10 cellular contexts compared by ENCODE assay signal in the genomic region with DNA sequence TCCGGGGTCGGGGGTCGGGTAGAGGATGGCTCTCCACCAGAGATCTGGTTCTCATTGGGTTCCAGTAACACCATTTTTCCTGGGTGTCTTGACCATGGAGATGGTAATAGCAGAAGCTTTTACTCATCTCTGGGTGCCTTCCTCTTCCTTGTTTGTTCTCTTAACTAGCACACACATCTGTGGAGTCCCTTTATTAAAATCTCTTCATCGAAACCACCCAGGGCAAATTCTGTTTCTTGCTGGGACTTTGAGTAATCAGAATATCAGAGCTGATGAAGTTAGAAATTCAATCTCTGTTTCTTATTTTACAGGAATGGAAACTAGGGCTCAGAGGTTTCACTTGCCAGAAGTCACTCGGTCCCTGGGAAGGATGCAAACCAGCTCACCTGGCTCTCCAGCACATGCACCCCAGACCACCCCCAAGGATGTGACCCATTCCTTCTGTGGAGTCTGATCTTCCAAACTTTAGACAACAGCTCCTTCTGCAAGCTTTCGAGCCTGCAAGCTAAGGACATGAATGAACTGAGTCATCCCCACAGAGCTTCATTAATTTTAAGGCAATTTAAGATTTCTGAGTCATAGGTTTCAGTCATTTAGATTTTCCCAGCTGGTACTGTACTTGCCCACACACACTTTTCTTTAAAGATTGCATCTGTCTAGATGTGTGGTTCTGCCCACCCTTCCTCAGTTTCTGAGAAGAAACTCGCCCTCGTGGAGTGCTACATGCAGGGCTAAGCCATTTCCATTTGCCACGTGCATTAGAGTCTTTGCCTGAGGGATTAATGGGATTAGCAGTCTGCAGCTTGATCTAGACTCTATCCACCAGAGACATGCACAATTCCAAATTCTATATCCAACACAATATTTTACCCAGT. TPM values are rescaled to one million over a fixed set of nuclear protein-coding genes. Genes with fewer than 3 reads are reported as not detected.
A peak's percentile ranks its signal among the peaks of the same experiment; 100 is the strongest.
DNase-seq lines count a peak whose midpoint lies in the region; ATAC-seq and TF ChIP-seq lines count a peak whose summit lies in the region.
"Had no signal": no experiment of that assay in that cellular context is flagged by ENCODE, and none has a peak within 500 bp of the region (broad histone marks: within the 10 kb centered on the region; RNA-seq: fewer than 3 reads in every experiment).

No MANE protein-coding gene starts in this region.

- no peak overlapping the region for H2BK5ac ChIP-seq in neuronal stem cell (ENCODE audit: low read length)

- no peaks in the 10 kb centered on the region for H3K27me3 Mint-ChIP-seq in activated CD4-positive, alpha-beta T cell treated with anti-CD3 and anti-CD28 coated beads for 36 hours

- H3K9me3 ChIP-seq in PC-3 (ENCODE audit: low read length), result no peaks in the 10 kb centered on the region
- H3K9me3 ChIP-seq in breast epithelium, result peaks cover 0 to 4% of the 10 kb centered on the region in 2 donors
- peaks cover 0 to 12% of the 10 kb centered on the region in 2 donors for H3K9me3 ChIP-seq in neuronal stem cell (replicated peaks in 1 of 2; ENCODE audit: control insufficient read depth in 2 of 2, insufficient read depth in 1 of 2, low read depth in 1 of 2, low read length in 2 of 2)
- H3K9me3 ChIP-seq: A549 had no signal

- H3K9me3 Mint-ChIP-seq in activated CD4-positive, alpha-beta T cell treated with anti-CD3 and anti-CD28 coated beads for 36 hours (ENCODE audit: low read depth), result peaks cover 7% of the 10 kb centered on the region

- no peak overlapping the region for H4K91ac ChIP-seq in neuronal stem cell (ENCODE audit: low read depth, low read length, poor library complexity)

- H3K14ac ChIP-seq in neuronal stem cell (ENCODE audit: low read length), result no peak overlapping the region

- no peaks in the 10 kb centered on the region for H4K20me1 ChIP-seq in PC-3 (ENCODE audit: low read length)

- WGBS in neuronal stem cell (ENCODE audit: extremely low coverage in 2 of 2, insufficient read length in 2 of 2, insufficient replicate concordance in 1 of 2), 2 donors, result no CpG with 5 or more reads among the region's 9 CpGs

- TF ChIP-seq CTCF in PC-3 (conservative IDR thresholded peaks at IDR 0.05; ENCODE audit: low read depth, low read length) (no peak), breast epithelium (IDR thresholded peaks at IDR 0.05) (no peak)

- H2BK12ac ChIP-seq in neuronal stem cell (ENCODE audit: low read length), result no peak overlapping the region

- no peak overlapping the region for H3K27ac Mint-ChIP-seq in activated CD4-positive, alpha-beta T cell treated with anti-CD3 and anti-CD28 coated beads for 36 hours

- H3K9me2 ChIP-seq in PC-3 (replicated peaks; ENCODE audit: low read length), result no peaks in the 10 kb centered on the region

- no peak for TF ChIP-seq POLR2A in breast epithelium (IDR thresholded peaks at IDR 0.05)

- no peak overlapping the region for H2BK15ac ChIP-seq in neuronal stem cell (ENCODE audit: low read length)

- H2AFZ ChIP-seq in PC-3 (ENCODE audit: low read length), result peak overlapping the region; percentile 19; the same call in 1 of the 2 replicates
- peak overlapping the region; percentile 13 for H2AFZ ChIP-seq in neuronal stem cell (ENCODE audit: low read length)

- H2AK5ac ChIP-seq in neuronal stem cell (ENCODE audit: low read depth, low read length), result no peak overlapping the region

- H3K9ac ChIP-seq in PC-3 (ENCODE audit: low read length), result peak overlapping the region; percentile 88
- no peak overlapping the region for H3K9ac ChIP-seq in neuronal stem cell (ENCODE audit: low read depth, low read length, poor library complexity)

- ATAC-seq in activated CD4-positive, alpha-beta T cell treated with anti-CD3 and anti-CD28 coated beads for 36 hours, result peak; percentile 86
- peak; percentile 35 for ATAC-seq in PC-3
- no peak for ATAC-seq in HG02759 (IDR thresholded peaks at IDR 0.05; ENCODE audit: unreplicated experiment)

- no TSS peak for BruUV-seq in PC-3 (replicated peaks; lab: Mats Ljungman, UMichigan)

- no peak overlapping the region for H4K8ac ChIP-seq in neuronal stem cell (ENCODE audit: low read depth, low read length)

- H3K79me2 ChIP-seq in PC-3 (ENCODE audit: low read length), result no peaks in the 10 kb centered on the region

- H3K18ac ChIP-seq in neuronal stem cell (ENCODE audit: low read length), result no peak overlapping the region

- no peak overlapping the region for H2BK120ac ChIP-seq in neuronal stem cell (ENCODE audit: low read depth, low read length)

- POLR2A ChIA-PET in activated CD4-positive, alpha-beta T cell treated with anti-CD3 and anti-CD28 coated beads for 36 hours (lab: Charles Lee), result no interaction called here
- POLR2A ChIA-PET in PC-3 (lab: Charles Lee; ENCODE audit: unreplicated experiment), result interaction anchor here (0.6 to 1.6 kb wide), 2 partner anchors 15 to 875 kb away, joined by 4 to 15 read pairs; a partner anchor contains a TSS

- H3K4me3 ChIP-seq in PC-3 (ENCODE audit: low read length), result peak overlapping the region; percentile 28
- H3K4me3 ChIP-seq in breast epithelium, result no peak overlapping the region
- H3K4me3 ChIP-seq in neuronal stem cell (ENCODE audit: low read length in 2 of 2), result no peak overlapping the region
- H3K4me3 ChIP-seq: A549 had no signal

- H3K27ac ChIP-seq in PC-3 (ENCODE audit: low read length) (peak overlapping the region; percentile 99), breast epithelium (peak overlapping the region; percentile 85 to 87), neuronal stem cell (replicated peaks; ENCODE audit: low read length) (no peak overlapping the region)
- H3K27ac ChIP-seq: A549 had no signal

- DNase-seq in activated CD4-positive, alpha-beta T cell treated with anti-CD3 and anti-CD28 coated beads for 36 hours, result peak; percentile 16
- no peak for DNase-seq in activated CD4-positive, alpha-beta T cell treated with anti-CD3 and anti-CD28 coated beads for 1 hour
- DNase-seq in PC-3, result peak; percentile 73
- DNase-seq in breast epithelium (ENCODE audit: low spot score in 2 of 2), result no peak
- DNase-seq in neuronal stem cell (ENCODE audit: low spot score), result no peak
- no peak for DNase-seq in SHP77 treated with DMSO at 0.1 percent for 48 hours (lab: John Stamatoyannopoulos, UW)
- DNase-seq in cortex of kidney (lab: John Stamatoyannopoulos, UW), result no peak
- DNase-seq: GF-D8 had no signal

- no peaks in the 10 kb centered on the region for H3K27me3 ChIP-seq in PC-3 (ENCODE audit: low read length)
- no peaks in the 10 kb centered on the region for H3K27me3 ChIP-seq in breast epithelium
- no peaks in the 10 kb centered on the region for H3K27me3 ChIP-seq in neuronal stem cell (ENCODE audit: control insufficient read depth in 3 of 3, insufficient read depth in 3 of 3, low read depth in 1 of 3, low read length in 3 of 3)

- H3K79me1 ChIP-seq in neuronal stem cell (ENCODE audit: low read depth, low read length), result no peaks in the 10 kb centered on the region

- H3K36me3 ChIP-seq in PC-3 (ENCODE audit: low read depth, low read length) (no peaks in the 10 kb centered on the region), breast epithelium (no peaks in the 10 kb centered on the region), neuronal stem cell (replicated peaks in 1 of 2; ENCODE audit: control insufficient read depth in 2 of 2, insufficient read depth in 2 of 2, low read length in 2 of 2) (no peaks in the 10 kb centered on the region)

- H3K4me1 ChIP-seq in PC-3 (ENCODE audit: insufficient read depth, low read length), result peaks cover 61% of the 10 kb centered on the region
- H3K4me1 ChIP-seq in breast epithelium, result peaks cover 0 to 19% of the 10 kb centered on the region in 2 donors
- H3K4me1 ChIP-seq in neuronal stem cell (ENCODE audit: control insufficient read depth in 2 of 2, insufficient read depth in 1 of 2, low read depth in 1 of 2, low read length in 2 of 2), result peaks cover 4 to 18% of the 10 kb centered on the region in 2 donors
- H3K4me1 ChIP-seq: A549 had no signal

- CTCF ChIA-PET in activated CD4-positive, alpha-beta T cell treated with anti-CD3 and anti-CD28 coated beads for 36 hours (lab: Charles Lee), result interaction anchor here (0.6 to 2.1 kb wide), 7 partner anchors 14 to 377 kb away, joined by 3 to 8 read pairs (median 3); a partner anchor contains a TSS
- CTCF ChIA-PET in PC-3 (lab: Charles Lee), result interaction anchor here (0.5 to 1.8 kb wide), 3 partner anchors 14 to 873 kb away, joined by 3 to 13 read pairs (median 5); a partner anchor contains a TSS

- H3F3A ChIP-seq in PC-3 (ENCODE audit: low read length, unreplicated experiment), result peaks cover 16% of the 10 kb centered on the region

- intact Hi-C loops in activated CD4-positive, alpha-beta T cell treated with anti-CD3 and anti-CD28 coated beads for 36 hours (cut with DNase I, micrococcal nuclease), result loop anchor here (5.0 kb wide), 2 partner anchors 200 to 410 kb away; no protein-coding TSS in a partner anchor
- intact Hi-C loops in PC-3 (cut with micrococcal nuclease) (loop anchor here (1.0 to 10.0 kb wide), 6 partner anchors 13 to 872 kb away; no protein-coding TSS in a partner anchor), breast epithelium (cut with DNase I; ENCODE audit: low total_unique reads) (no loop called here)

- H3K4me1 Mint-ChIP-seq in activated CD4-positive, alpha-beta T cell treated with anti-CD3 and anti-CD28 coated beads for 36 hours, result peaks cover 39% of the 10 kb centered on the region

- H3K4ac ChIP-seq in neuronal stem cell (ENCODE audit: low read length), result no peak overlapping the region

- H3K36me3 Mint-ChIP-seq in activated CD4-positive, alpha-beta T cell treated with anti-CD3 and anti-CD28 coated beads for 36 hours (ENCODE audit: low read depth), result no peaks in the 10 kb centered on the region

- peak overlapping the region; percentile 77 for H3K4me2 ChIP-seq in PC-3 (ENCODE audit: low read length)
- no peak overlapping the region for H3K4me2 ChIP-seq in neuronal stem cell (ENCODE audit: insufficient read depth, low read length, poor library complexity, severe bottlenecking)
- H3K4me2 ChIP-seq: A549 had no signal

- no peak overlapping the region for H3K4me3 Mint-ChIP-seq in activated CD4-positive, alpha-beta T cell treated with anti-CD3 and anti-CD28 coated beads for 36 hours

- no peak overlapping the region for H3K23ac ChIP-seq in neuronal stem cell (ENCODE audit: low read depth, low read length, poor library complexity)

RNA-seq across cellular contexts. Expression of a gene that starts 14.7 kb away (rescaled TPM):
- total RNA-seq in activated CD4-positive, alpha-beta T cell treated with anti-CD3 and anti-CD28 coated beads for 36 hours, result 1 to 10 TPM; 2.7 to 3.7 TPM
- total RNA-seq in PC-3 (2014; rRNA removed), result 35.2 and 51.8 TPM in 2 replicates
- 10 to 100 TPM; 17.6 to 62.9 (median 49.6) TPM for total RNA-seq in breast epithelium
- 85.5 TPM for polyA plus RNA-seq in neuronal stem cell (2013, experiment 1 of 2)
- 83.2 TPM for polyA plus RNA-seq in neuronal stem cell (2013, experiment 2 of 2)

Comparison
In these comparisons a context has a peak if more than half of its experiments do, and no peak if none do; other contexts are left out.
1. DNase-seq: peak in activated CD4-positive, alpha-beta T cell treated with anti-CD3 and anti-CD28 coated beads for 36 hours (single experiment) and PC-3 (single experiment); none in activated CD4-positive, alpha-beta T cell treated with anti-CD3 and anti-CD28 coated beads for 1 hour (single experiment), breast epithelium (0 of 2), neuronal stem cell (single experiment), SHP77 treated with DMSO at 0.1 percent for 48 hours (single experiment) and cortex of kidney (single experiment).